24 cellular contexts compared by ENCODE assay signal in genomic region chr1:239722080-239722479, GRCh38.
A peak's percentile ranks its signal among the peaks of the same experiment; 100 is the strongest.
DNase-seq lines count a peak whose midpoint lies in the region; ATAC-seq and TF ChIP-seq lines count a peak whose summit lies in the region.
"Had no signal": no experiment of that assay in that cellular context is flagged by ENCODE, and none has a peak within 500 bp of the region (broad histone marks: within the 10 kb centered on the region; RNA-seq: fewer than 3 reads in every experiment).

No MANE protein-coding gene starts in this region.

- no peaks in the 10 kb centered on the region for H3K36me3 ChIP-seq in mammary epithelial cell (ENCODE audit: insufficient read depth, low read length)
- H3K36me3 ChIP-seq: right atrium auricular region, spleen, stomach, tibial nerve had no signal

- H3K79me2 ChIP-seq in mammary epithelial cell (ENCODE audit: insufficient read depth, low read length), result no peaks in the 10 kb centered on the region
- H3K79me2 ChIP-seq: parathyroid adenoma had no signal

- TF ChIP-seq CTCF in mammary epithelial cell (conservative IDR thresholded peaks at IDR 0.05 in 1 of 2, IDR thresholded peaks at IDR 0.05 in 1 of 2; ENCODE audit: extremely low read depth in 1 of 2, insufficient read depth in 1 of 2, low read depth in 1 of 2, low read length in 2 of 2), result no peak

- CTCF ChIA-PET in mammary epithelial cell (lab: Charles Lee; ENCODE audit: low non-redundant PET), result no interaction called here

- no peak overlapping the region for H2AFZ ChIP-seq in mammary epithelial cell (ENCODE audit: low read depth, low read length)
- H2AFZ ChIP-seq: parathyroid adenoma had no signal

- H3K36me3 Mint-ChIP-seq in activated naive CD4-positive, alpha-beta T cell treated with anti-CD3 and anti-CD28 coated beads, Interleukin-2, amount 50 U/mL, for 24 hours, result no peaks in the 10 kb centered on the region
- H3K36me3 Mint-ChIP-seq in T-helper 1 cell treated with Interleukin-12 subunit alpha and Interleukin-12 subunit beta and Interleukin-4 antibody, amounts not matched to agents 30 μg/mL and 1 μg/mL, for 36 hours (ENCODE audit: low read depth), result peaks cover 1% of the 10 kb centered on the region

- in situ Hi-C loops in mammary epithelial cell (cut with MboI; ENCODE audit: low sequenced_read_pairs in 2 of 2), result no loop called here

- peak overlapping the region; percentile 93 for H3K27ac Mint-ChIP-seq in activated naive CD4-positive, alpha-beta T cell treated with anti-CD3 and anti-CD28 coated beads, Interleukin-2, amount 50 U/mL, for 24 hours
- no peak overlapping the region for H3K27ac Mint-ChIP-seq in T-helper 1 cell treated with Interleukin-12 subunit alpha and Interleukin-12 subunit beta and Interleukin-4 antibody, amounts not matched to agents 30 μg/mL and 1 μg/mL, for 36 hours

- no TSS peak for BruUV-seq in mammary epithelial cell (replicated peaks; lab: Mats Ljungman, UMichigan)

- no peak overlapping the region for H3K4me2 ChIP-seq in mammary epithelial cell (ENCODE audit: insufficient read depth, low read depth, low read length)

- H4K20me1 ChIP-seq in mammary epithelial cell (ENCODE audit: insufficient read depth, low read length), result no peaks in the 10 kb centered on the region

- peak; percentile 16 for ATAC-seq in stimulated activated naive CD8-positive, alpha-beta T cell treated with anti-CD3 and anti-CD28 coated beads, Interleukin-15, Interleukin-2, amounts not matched to agents 100 U/mL and 50 U/mL, for 24 hours
- ATAC-seq in HG03039 (IDR thresholded peaks at IDR 0.05; ENCODE audit: unreplicated experiment), result no peak

- H3K9me3 ChIP-seq in mammary epithelial cell (replicated peaks; ENCODE audit: insufficient read depth, low read length), result no peaks in the 10 kb centered on the region
- H3K9me3 ChIP-seq: right atrium auricular region, spleen, stomach, tibial nerve had no signal

- WGBS in mammary epithelial cell (ENCODE audit: low coverage, missing lambda C conversion rate), result 11% methylated on average over 1 of the region's 1 CpG

- intact Hi-C loops in mammary epithelial cell (cut with micrococcal nuclease), result no loop called here

- dilution Hi-C loops in mammary epithelial cell (cut with HindIII; ENCODE audit: low sequenced_read_pairs), result no loop called here

- H3K9ac ChIP-seq in mammary epithelial cell (ENCODE audit: insufficient read depth, low read length), result no peak overlapping the region
- H3K9ac ChIP-seq: parathyroid adenoma had no signal

- no peaks in the 10 kb centered on the region for H3K9me3 Mint-ChIP-seq in activated naive CD4-positive, alpha-beta T cell treated with anti-CD3 and anti-CD28 coated beads, Interleukin-2, amount 50 U/mL, for 24 hours
- no peaks in the 10 kb centered on the region for H3K9me3 Mint-ChIP-seq in T-helper 1 cell treated with Interleukin-12 subunit alpha and Interleukin-12 subunit beta and Interleukin-4 antibody, amounts not matched to agents 30 μg/mL and 1 μg/mL, for 36 hours

- no peaks in the 10 kb centered on the region for H3K27me3 ChIP-seq in mammary epithelial cell (ENCODE audit: insufficient read depth, low read length)
- H3K27me3 ChIP-seq: right atrium auricular region, spleen, stomach, tibial nerve had no signal

- no peaks in the 10 kb centered on the region for H3K27me3 Mint-ChIP-seq in activated naive CD4-positive, alpha-beta T cell treated with anti-CD3 and anti-CD28 coated beads, Interleukin-2, amount 50 U/mL, for 24 hours
- no peaks in the 10 kb centered on the region for H3K27me3 Mint-ChIP-seq in T-helper 1 cell treated with Interleukin-12 subunit alpha and Interleukin-12 subunit beta and Interleukin-4 antibody, amounts not matched to agents 30 μg/mL and 1 μg/mL, for 36 hours (ENCODE audit: low read depth)

- no peak overlapping the region for H3K4me3 Mint-ChIP-seq in activated naive CD4-positive, alpha-beta T cell treated with anti-CD3 and anti-CD28 coated beads, Interleukin-2, amount 50 U/mL, for 24 hours
- H3K4me3 Mint-ChIP-seq in T-helper 1 cell treated with Interleukin-12 subunit alpha and Interleukin-12 subunit beta and Interleukin-4 antibody, amounts not matched to agents 30 μg/mL and 1 μg/mL, for 36 hours, result peak overlapping the region; percentile 64

- H3K4me3 ChIP-seq in mammary epithelial cell (replicated peaks in 1 of 3; ENCODE audit: insufficient read depth in 1 of 3, low read depth in 2 of 3, low read length in 3 of 3), result no peak overlapping the region
- H3K4me3 ChIP-seq: right atrium auricular region, SK-N-MC, spleen, stomach, tibial nerve had no signal

- H3K27ac ChIP-seq in mammary epithelial cell (ENCODE audit: insufficient read depth, low read depth, low read length), result no peak overlapping the region
- H3K27ac ChIP-seq: parathyroid adenoma, right atrium auricular region, SK-N-MC, stomach, VCaP had no signal

- no peak for DNase-seq in activated naive CD4-positive, alpha-beta T cell treated with Interleukin-2 at 50 U/mL for 16 hours
- peak; percentile 6 for DNase-seq in mammary epithelial cell
- DNase-seq in stimulated activated naive CD8-positive, alpha-beta T cell treated with anti-CD3 and anti-CD28 coated beads, Interleukin-15, Interleukin-2, amounts not matched to agents 100 U/mL and 50 U/mL, for 24 hours, result no peak
- DNase-seq in DMS114 treated with DMSO at 0.1 percent for 48 hours (lab: John Stamatoyannopoulos, UW; ENCODE audit: unreplicated experiment), result no peak
- no peak for DNase-seq in NCI-H1694 treated with DMSO at 0.1 percent for 48 hours (lab: John Stamatoyannopoulos, UW)
- DNase-seq: activated CD8-positive, alpha-beta memory T cell treated with anti-CD3 and anti-CD28 coated beads for 24 hours; activated effector memory CD4-positive, alpha-beta T cell treated with Interleukin-2 at 50 U/mL for 16 hours; amygdala; C1 segment of cervical spinal cord; GDM1; NCI-H1092; NCI-H187 treated with DMSO at 0.1 percent for 48 hours; NCI-H526 treated with DMSO at 0.1 percent for 48 hours; RPMI8226; spleen; stomach had no signal

- H3K4me1 Mint-ChIP-seq in activated naive CD4-positive, alpha-beta T cell treated with anti-CD3 and anti-CD28 coated beads, Interleukin-2, amount 50 U/mL, for 24 hours, result peaks cover 56% of the 10 kb centered on the region
- H3K4me1 Mint-ChIP-seq in T-helper 1 cell treated with Interleukin-12 subunit alpha and Interleukin-12 subunit beta and Interleukin-4 antibody, amounts not matched to agents 30 μg/mL and 1 μg/mL, for 36 hours (ENCODE audit: low read depth), result peaks cover 49% of the 10 kb centered on the region

- no peaks in the 10 kb centered on the region for H3K4me1 ChIP-seq in mammary epithelial cell (ENCODE audit: insufficient read depth, low read length)
- H3K4me1 ChIP-seq: parathyroid adenoma, right atrium auricular region, tibial nerve had no signal
